Comparison of ENCODE assay signal across 8 cellular contexts in genomic region chrX:17377047-17377692, GRCh38. TPM values are rescaled to one million over a fixed set of nuclear protein-coding genes. Genes with fewer than 3 reads are reported as not detected.
DNase-seq lines count a peak whose midpoint lies in the region; ATAC-seq and TF ChIP-seq lines count a peak whose summit lies in the region.

No MANE protein-coding gene starts in this region.

- H3K36me3 Mint-ChIP-seq in CD4-positive, alpha-beta T cell (ENCODE audit: low read depth): no peaks in the 10 kb centered on the region

- no peaks in the 10 kb centered on the region for H3K9me2 ChIP-seq in PC-3 (replicated peaks; ENCODE audit: low read length)

- H3K79me2 ChIP-seq in PC-3 (ENCODE audit: low read length): peaks cover 60% of the 10 kb centered on the region

- H3K27me3 ChIP-seq in PC-3 (ENCODE audit: low read length) (no peaks in the 10 kb centered on the region), esophagus (ENCODE audit: control insufficient read depth in 1 of 2, insufficient read depth in 2 of 2, low read length in 2 of 2) (no peaks in the 10 kb centered on the region)
- H3K27me3 ChIP-seq in CD4-positive, alpha-beta T cell (ENCODE audit: control insufficient read depth, insufficient read depth, low read length): peaks cover 21% of the 10 kb centered on the region

- H3K4me2 ChIP-seq in PC-3 (ENCODE audit: low read length): peak overlapping the region; percentile 89

- DNase-seq in NCI-H2081 (lab: John Stamatoyannopoulos, UW) (peak; percentile 20 to 55), NCI-H2081 treated with DMSO at 0.1 percent for 48 hours (lab: John Stamatoyannopoulos, UW) (no peak), PC-3 (no peak), omental fat pad (ENCODE audit: low spot score) (no peak), HEK293T (ENCODE audit: extremely low spot score) (no peak)
- DNase-seq in CD4-positive, alpha-beta T cell: no peak

- no peak for ATAC-seq in PC-3
- ATAC-seq in omental fat pad (ENCODE audit: low FRiP score): peak; percentile 64
- ATAC-seq in HG02610 (IDR thresholded peaks at IDR 0.05; ENCODE audit: unreplicated experiment): no peak
- ATAC-seq in CD4-positive, alpha-beta T cell (ENCODE audit: poor library complexity): no peak

- intact Hi-C loops in PC-3 (cut with micrococcal nuclease): loop anchor here (5.0 to 10.0 kb wide), 3 partner anchors 68 to 255 kb away; no protein-coding TSS in a partner anchor
- intact Hi-C loops in CD4-positive, alpha-beta T cell (cut with DNase I, micrococcal nuclease): no loop called here

- no peak overlapping the region for H3K27ac Mint-ChIP-seq in CD4-positive, alpha-beta T cell

- H3K9me3 ChIP-seq in PC-3 (ENCODE audit: low read length) (no peaks in the 10 kb centered on the region), esophagus (ENCODE audit: control insufficient read depth in 2 of 2, insufficient read depth in 1 of 2, low read depth in 1 of 2, low read length in 1 of 2) (peaks cover 0 to 5% of the 10 kb centered on the region in 2 donors)
- no peaks in the 10 kb centered on the region for H3K9me3 ChIP-seq in CD4-positive, alpha-beta T cell (ENCODE audit: control insufficient read depth, low read length)

- 2 to 29% methylated on average over 45 of the region's 45 CpGs for WGBS in esophagus, 2 donors

- H3K36me3 ChIP-seq in PC-3 (ENCODE audit: low read depth, low read length): no peaks in the 10 kb centered on the region
- H3K36me3 ChIP-seq in esophagus (ENCODE audit: control insufficient read depth in 2 of 2, insufficient read depth in 2 of 2, low read length in 1 of 2): no peaks in the 10 kb centered on the region

- peak overlapping the region; percentile 81 for H2AFZ ChIP-seq in PC-3 (ENCODE audit: low read length)

- POLR2A ChIA-PET in PC-3 (lab: Charles Lee; ENCODE audit: unreplicated experiment): no interaction called here
- POLR2A ChIA-PET in HEK293T (lab: Yijun Ruan, JAX): no interaction called here
- POLR2A ChIA-PET in CD4-positive, alpha-beta T cell (lab: Charles Lee): no interaction called here

- H3K4me1 ChIP-seq in PC-3 (ENCODE audit: insufficient read depth, low read length) (peaks cover 18% of the 10 kb centered on the region), esophagus (ENCODE audit: control insufficient read depth in 2 of 2, insufficient read depth in 2 of 2, low read length in 1 of 2) (no peaks in the 10 kb centered on the region)

- H3K9me3 Mint-ChIP-seq in CD4-positive, alpha-beta T cell: peaks cover 2% of the 10 kb centered on the region

- CTCF ChIA-PET in PC-3 (lab: Charles Lee) (no interaction called here), HEK293T (lab: Yijun Ruan, JAX) (no interaction called here)
- CTCF ChIA-PET in CD4-positive, alpha-beta T cell (lab: Charles Lee): no interaction called here

- peaks cover 34% of the 10 kb centered on the region for H3K27me3 Mint-ChIP-seq in CD4-positive, alpha-beta T cell

- H3K4me1 Mint-ChIP-seq in CD4-positive, alpha-beta T cell (ENCODE audit: low read depth): no peaks in the 10 kb centered on the region

- TF ChIP-seq CTCF in PC-3 (conservative IDR thresholded peaks at IDR 0.05; ENCODE audit: low read depth, low read length) (no peak), omental fat pad (IDR thresholded peaks at IDR 0.05) (no peak)
- no peak for TF ChIP-seq CTCF in CD4-positive, alpha-beta T cell (IDR thresholded peaks at IDR 0.05)

- no peaks in the 10 kb centered on the region for H4K20me1 ChIP-seq in PC-3 (ENCODE audit: low read length)

- no TSS peak for BruUV-seq in PC-3 (replicated peaks; lab: Mats Ljungman, UMichigan)

- peak overlapping the region; percentile 91 for H3K4me3 ChIP-seq in PC-3 (ENCODE audit: low read length)
- H3K4me3 ChIP-seq in esophagus (ENCODE audit: low read depth in 1 of 2, low read length in 2 of 2): peak overlapping the region; percentile 50 to 68

- no peaks in the 10 kb centered on the region for H3F3A ChIP-seq in PC-3 (ENCODE audit: low read length, unreplicated experiment)

- H3K27ac ChIP-seq in PC-3 (ENCODE audit: low read length) (no peak overlapping the region), esophagus (ENCODE audit: low read depth in 2 of 2, low read length in 1 of 2) (peak overlapping the region in 1 of 2 donors; percentile 6)
- H3K27ac ChIP-seq in CD4-positive, alpha-beta T cell (ENCODE audit: low read depth, low read length): no peak overlapping the region

- peak overlapping the region; percentile 88 for H3K9ac ChIP-seq in PC-3 (ENCODE audit: low read length)

- no peak overlapping the region for H3K4me3 Mint-ChIP-seq in CD4-positive, alpha-beta T cell

TF ChIP-seq in HEK293T, 16 proteins besides CTCF, POLR2A, EP300 and RAD21:
- no peak for TF ChIP-seq ELF4 (IDR thresholded peaks at IDR 0.05)
- TF ChIP-seq SP1 (IDR thresholded peaks at IDR 0.05): no peak
- no peak for TF ChIP-seq BHLHE40 (IDR thresholded peaks at IDR 0.05; ENCODE audit: borderline replicate concordance)
- no peak for TF ChIP-seq FOXK2 (IDR thresholded peaks at IDR 0.05)
- TF ChIP-seq NFRKB (IDR thresholded peaks at IDR 0.05): no peak
- TF ChIP-seq SUZ12 (IDR thresholded peaks at IDR 0.05): no peak
- no peak for TF ChIP-seq ZNF384 (IDR thresholded peaks at IDR 0.05)
- TF ChIP-seq TARDBP (IDR thresholded peaks at IDR 0.05): no peak
- TF ChIP-seq LEF1 (IDR thresholded peaks at IDR 0.05; ENCODE audit: borderline replicate concordance): no peak
- no peak for TF ChIP-seq ARNT (IDR thresholded peaks at IDR 0.05)

RNA-seq across cellular contexts. Expression of gene NHS, which starts 2.2 kb away (rescaled TPM):
- total RNA-seq in PC-3 (2014; rRNA removed) (4.9 and 5.6 TPM in 2 replicates), omental fat pad (1 to 10 TPM; 4.0 to 9.7 (median 7.6) TPM)
- 1 to 10 TPM in 1 of 2 donors, under 1 TPM in 1; 0.78 to 1.7 TPM for polyA plus RNA-seq in esophagus
- under 1 TPM; 0.36 to 0.53 TPM for total RNA-seq in CD4-positive, alpha-beta T cell

Comparison
In these comparisons a context has a peak if more than half of its experiments do, and no peak if none do; other contexts are left out.
1. DNase-seq: peak in NCI-H2081 (2 of 2); none in NCI-H2081 treated with DMSO at 0.1 percent for 48 hours (single experiment), PC-3 (single experiment), omental fat pad (single experiment), HEK293T (single experiment) and CD4-positive, alpha-beta T cell (0 of 10).